Comparison of ENCODE assay signal across 16 cellular contexts in genomic region chr11:23423656-23424055, GRCh38.
DNase-seq lines count a peak whose midpoint lies in the region; ATAC-seq and TF ChIP-seq lines count a peak whose summit lies in the region.
"Had no signal": no experiment of that assay in that cellular context is flagged by ENCODE, and none has a peak within 500 bp of the region (broad histone marks: within the 10 kb centered on the region; RNA-seq: fewer than 3 reads in every experiment).

No MANE protein-coding gene starts in this region.

- no peaks in the 10 kb centered on the region for H3K27me3 Mint-ChIP-seq in type B pancreatic cell
- H3K27me3 Mint-ChIP-seq: CD4-positive, CD25-positive, alpha-beta regulatory T cell had no signal

- no peak overlapping the region for H3K4me3 ChIP-seq in BE2C (ENCODE audit: low read depth, low read length)
- H3K4me3 ChIP-seq: BLaER1, HAP-1 had no signal

- H3K9me3 Mint-ChIP-seq in type B pancreatic cell: no peaks in the 10 kb centered on the region
- H3K9me3 Mint-ChIP-seq: HFFc6 had no signal

- H3K4me3 Mint-ChIP-seq in type B pancreatic cell: no peak overlapping the region
- H3K4me3 Mint-ChIP-seq: CD4-positive, CD25-positive, alpha-beta regulatory T cell; CD8-positive, alpha-beta T cell; HFFc6 had no signal

- ATAC-seq in HG03439 (IDR thresholded peaks at IDR 0.05; ENCODE audit: unreplicated experiment): no peak
- ATAC-seq: CD8-positive, alpha-beta T cell had no signal

- H3K36me3 Mint-ChIP-seq in type B pancreatic cell: no peaks in the 10 kb centered on the region
- H3K36me3 Mint-ChIP-seq: CD4-positive, CD25-positive, alpha-beta regulatory T cell; CD8-positive, alpha-beta T cell had no signal

- no peak overlapping the region for H3K27ac Mint-ChIP-seq in type B pancreatic cell
- H3K27ac Mint-ChIP-seq: CD4-positive, CD25-positive, alpha-beta regulatory T cell; CD8-positive, alpha-beta T cell; HFFc6 had no signal

- peaks cover 6% of the 10 kb centered on the region for H3K4me1 Mint-ChIP-seq in type B pancreatic cell (ENCODE audit: unreplicated experiment)
- H3K4me1 Mint-ChIP-seq: CD4-positive, CD25-positive, alpha-beta regulatory T cell had no signal

- peaks cover 9% of the 10 kb centered on the region for H3K4me1 ChIP-seq in BE2C
- H3K4me1 ChIP-seq: BLaER1, HAP-1 had no signal

- H3K9me3 ChIP-seq in BE2C: no peaks in the 10 kb centered on the region
- H3K9me3 ChIP-seq: BLaER1, HAP-1 had no signal

- no peaks in the 10 kb centered on the region for H3K27me3 ChIP-seq in BE2C
- H3K27me3 ChIP-seq: BLaER1 had no signal

- DNase-seq in BE2C (peak; percentile 13), DMS79 (lab: John Stamatoyannopoulos, UW) (peak; percentile 42), M059J (ENCODE audit: low read depth) (peak; percentile 45), myocyte (ENCODE audit: low read depth) (peak; percentile 36), dedifferentiated amniotic fluid mesenchymal stem cell (ENCODE audit: extremely low spot score) (no peak), NCI-H1417 (lab: John Stamatoyannopoulos, UW) (no peak), type B pancreatic cell (ENCODE audit: extremely low spot score, unreplicated experiment) (no peak)
- DNase-seq: CD4-positive, CD25-positive, alpha-beta regulatory T cell; CD8-positive, alpha-beta T cell; DMS 273 treated with DMSO at 0.1 percent for 48 hours; GF-D8; GOT3 had no signal

- H3K36me3 ChIP-seq in BE2C: no peaks in the 10 kb centered on the region
- H3K36me3 ChIP-seq: BLaER1, HAP-1 had no signal

- no peak for TF ChIP-seq CTCF in BE2C (IDR thresholded peaks at IDR 0.05; ENCODE audit: low read depth, low read length)
- TF ChIP-seq CTCF in type B pancreatic cell (conservative IDR thresholded peaks at IDR 0.05): no peak

Comparison
In these comparisons a context has a peak if more than half of its experiments do, and no peak if none do; other contexts are left out.
1. DNase-seq: peak in BE2C (single experiment), DMS79 (single experiment), M059J (single experiment) and myocyte (single experiment); none in dedifferentiated amniotic fluid mesenchymal stem cell (single experiment), NCI-H1417 (0 of 3) and type B pancreatic cell (single experiment).